In the genomic region with DNA sequence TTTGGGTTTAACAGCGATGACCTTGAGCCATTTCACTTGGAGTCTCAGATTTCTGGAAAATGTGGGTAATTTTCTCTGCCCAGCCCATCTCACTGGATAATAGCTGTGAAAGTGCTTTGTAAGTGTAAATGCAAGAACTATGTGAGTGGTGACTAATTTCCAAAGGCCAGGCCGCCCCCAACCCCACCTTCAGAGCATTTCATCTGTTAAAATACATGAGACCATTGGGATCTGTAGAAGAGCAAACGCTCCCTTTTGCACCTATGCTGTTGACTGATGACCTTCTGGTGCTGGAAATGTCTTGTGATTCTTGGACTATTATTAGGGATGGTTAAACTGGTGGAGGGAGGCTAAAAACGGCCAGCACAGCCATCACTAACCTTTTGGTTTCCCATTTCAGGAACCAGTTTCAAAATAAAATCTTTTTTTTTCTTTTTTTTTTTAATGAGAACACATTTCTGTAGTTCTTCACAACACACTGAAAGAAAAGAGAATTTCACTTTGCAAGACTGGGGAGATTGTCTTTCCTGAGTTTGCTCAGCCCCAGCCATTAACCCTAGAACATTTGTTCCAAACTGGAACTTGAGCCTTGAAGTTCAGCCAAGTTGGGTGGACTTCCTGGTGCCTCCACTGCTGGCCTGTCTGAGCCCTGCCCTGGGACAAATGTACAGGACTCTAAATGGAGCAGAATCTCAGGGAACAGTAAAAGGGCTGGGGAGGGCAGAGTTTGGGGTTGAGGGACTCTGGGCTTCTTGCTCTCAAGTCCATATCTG, we compare ENCODE assay signal across 1 cellular context.
TF ChIP-seq lines count a peak whose summit lies in the region.

No MANE protein-coding gene starts in this region.

TF ChIP-seq in IMR-90, 13 proteins besides CTCF, POLR2A, EP300 and RAD21:
- TF ChIP-seq, protein P1, sequence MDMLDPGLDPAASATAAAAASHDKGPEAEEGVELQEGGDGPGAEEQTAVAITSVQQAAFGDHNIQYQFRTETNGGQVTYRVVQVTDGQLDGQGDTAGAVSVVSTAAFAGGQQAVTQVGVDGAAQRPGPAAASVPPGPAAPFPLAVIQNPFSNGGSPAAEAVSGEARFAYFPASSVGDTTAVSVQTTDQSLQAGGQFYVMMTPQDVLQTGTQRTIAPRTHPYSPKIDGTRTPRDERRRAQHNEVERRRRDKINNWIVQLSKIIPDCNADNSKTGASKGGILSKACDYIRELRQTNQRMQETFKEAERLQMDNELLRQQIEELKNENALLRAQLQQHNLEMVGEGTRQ (IDR thresholded peaks at IDR 0.05; ENCODE audit: low read depth, low read length), result no peak
- TF ChIP-seq MAZ (IDR thresholded peaks at IDR 0.05; ENCODE audit: borderline replicate concordance, low read depth, low read length) (no peak), FOS (IDR thresholded peaks at IDR 0.05; ENCODE audit: low read depth, low read length) (no peak), ELK1 (IDR thresholded peaks at IDR 0.05; ENCODE audit: borderline replicate concordance, low read depth, low read length) (no peak), CEBPB (IDR thresholded peaks at IDR 0.05; ENCODE audit: low read depth, low read length) (no peak), NFE2L2 (IDR thresholded peaks at IDR 0.05; ENCODE audit: low read depth, low read length) (no peak), MAFK (IDR thresholded peaks at IDR 0.05; ENCODE audit: low read depth, low read length) (no peak), RFX5 (IDR thresholded peaks at IDR 0.05; ENCODE audit: low read depth, low read length) (no peak), RCOR1 (IDR thresholded peaks at IDR 0.05; ENCODE audit: insufficient replicate concordance, low read length) (no peak), SMC3 (IDR thresholded peaks at IDR 0.05; ENCODE audit: low read depth, low read length) (no peak), CHD1 (IDR thresholded peaks at IDR 0.05; ENCODE audit: low read depth, low read length) (no peak), MXI1 (IDR thresholded peaks at IDR 0.05; ENCODE audit: borderline replicate concordance, low read depth, low read length) (no peak), BHLHE40 (IDR thresholded peaks at IDR 0.05; ENCODE audit: low read depth, low read length) (no peak)
